In the genomic region with DNA sequence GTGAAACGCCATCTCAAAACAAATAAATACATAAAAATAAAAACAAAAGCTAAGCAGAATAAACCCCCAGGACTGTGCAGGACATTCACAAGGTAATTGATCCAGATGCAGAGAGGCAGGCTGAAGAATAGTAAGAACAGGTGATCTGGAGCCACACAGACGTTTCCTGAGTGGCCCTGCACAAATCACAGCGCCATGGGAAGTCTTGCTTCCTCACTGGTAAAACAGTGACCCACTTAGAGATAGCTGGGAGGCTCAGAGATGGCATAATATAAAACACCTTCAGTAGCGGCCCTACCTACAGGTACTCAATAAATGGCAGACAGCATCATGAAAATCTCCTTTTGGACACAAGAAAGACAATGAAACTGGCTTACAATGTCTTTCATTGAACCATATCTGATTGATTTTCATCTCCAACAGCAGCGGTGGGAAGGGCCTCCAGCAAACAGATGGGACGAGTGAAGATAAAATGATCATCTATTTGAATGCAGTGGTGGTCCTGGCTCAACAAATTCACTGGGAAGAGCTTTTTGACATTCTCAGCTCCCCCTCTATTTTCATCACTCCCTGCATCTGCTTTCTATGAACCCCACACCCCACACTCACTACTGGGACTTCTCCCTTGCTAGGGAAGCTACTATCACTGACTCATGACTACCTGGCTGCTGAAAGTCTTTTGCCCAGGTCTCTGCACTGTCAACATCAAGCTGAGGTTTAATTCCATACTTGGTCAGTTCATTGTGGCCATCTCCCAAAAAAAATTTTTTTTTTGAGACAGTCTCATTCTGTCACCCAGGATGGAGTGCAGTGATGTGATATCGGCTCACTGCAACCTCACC, we compare ENCODE assay signal across 16 cellular contexts.
DNase-seq lines count a peak whose midpoint lies in the region; ATAC-seq, FAIRE-seq and TF ChIP-seq lines count a peak whose summit lies in the region.
"Had no signal": no experiment of that assay in that cellular context is flagged by ENCODE, and none has a peak within 500 bp of the region (broad histone marks: within the 10 kb centered on the region; RNA-seq: fewer than 3 reads in every experiment).

No MANE protein-coding gene starts in this region.

- DNase-seq in activated CD4-positive, alpha-beta T cell treated with anti-CD3 and anti-CD28 coated beads for 36 hours, result no peak
- no peak for DNase-seq in activated CD4-positive, alpha-beta T cell treated with anti-CD3 and anti-CD28 coated beads for 1 hour
- DNase-seq in H1 (ENCODE audit: low read depth in 1 of 2, low spot score in 2 of 2) (no peak), prostate gland (ENCODE audit: low spot score) (no peak), foreskin fibroblast (no peak), Karpas-422 (no peak), GM13977 (ENCODE audit: low spot score) (no peak)
- DNase-seq: activated CD4-positive, CD25-positive, alpha-beta regulatory T cell; activated effector memory CD4-positive, alpha-beta T cell treated with Interleukin-2 at 50 U/mL for 16 hours; islet precursor cell; NCI-H1694; NCI-H82; SIG-M5; upper lobe of left lung had no signal

- no peaks in the 10 kb centered on the region for H3K23me2 ChIP-seq in H1 (ENCODE audit: low read depth, low read length)

- peak overlapping the region; percentile 60 for H3K27ac Mint-ChIP-seq in activated CD4-positive, alpha-beta T cell treated with anti-CD3 and anti-CD28 coated beads for 36 hours

- no peak overlapping the region for H3K9ac ChIP-seq in OCI-LY1 (ENCODE audit: low read length)
- no peak overlapping the region for H3K9ac ChIP-seq in H1 (replicated peaks in 1 of 4; ENCODE audit: extremely low read depth in 1 of 4, low read depth in 3 of 4, low read length in 3 of 4)
- H3K9ac ChIP-seq in Karpas-422 (ENCODE audit: low read length), result no peak overlapping the region

- CTCF ChIA-PET in activated CD4-positive, alpha-beta T cell treated with anti-CD3 and anti-CD28 coated beads for 36 hours (lab: Charles Lee), result interaction anchor here (0.8 to 1.3 kb wide), 4 partner anchors 8 to 819 kb away, joined by 3 to 4 read pairs (median 3); no protein-coding TSS in a partner anchor
- CTCF ChIA-PET in H1 (lab: Charles Lee; ENCODE audit: partially characterized antibody), result interaction anchor here (0.6 to 1.6 kb wide), 6 partner anchors 12 to 413 kb away, joined by 3 to 5 read pairs (median 3); no protein-coding TSS in a partner anchor

- H3K4me3 ChIP-seq in OCI-LY1 (ENCODE audit: low read depth, low read length, poor library complexity, severe bottlenecking) (no peak overlapping the region), H1 (ENCODE audit: extremely low read depth in 1 of 4, insufficient read depth in 2 of 4, low read depth in 3 of 4, low read length in 4 of 4) (no peak overlapping the region), prostate gland (no peak overlapping the region), foreskin fibroblast (ENCODE audit: low read depth in 1 of 2, low read length in 2 of 2) (no peak overlapping the region), Karpas-422 (ENCODE audit: low read length) (no peak overlapping the region)
- H3K4me3 ChIP-seq: colonic mucosa, upper lobe of left lung had no signal

- peak overlapping the region; percentile 77; the same call in 1 of the 2 replicates for H2BK5ac ChIP-seq in H1 (ENCODE audit: low read depth, low read length)

- peaks cover 50% of the 10 kb centered on the region for H3K4me1 ChIP-seq in OCI-LY1 (ENCODE audit: insufficient read depth, low read length, severe bottlenecking)
- H3K4me1 ChIP-seq in H1 (replicated peaks in 1 of 4; ENCODE audit: control insufficient read depth in 3 of 4, insufficient read depth in 4 of 4, low read length in 3 of 4), result peaks cover 12 to 33% (median 21%) of the 10 kb centered on the region in 4 experiments
- no peaks in the 10 kb centered on the region for H3K4me1 ChIP-seq in prostate gland (replicated peaks)
- peaks cover 13% of the 10 kb centered on the region for H3K4me1 ChIP-seq in Karpas-422 (ENCODE audit: low read length)
- H3K4me1 ChIP-seq: colonic mucosa had no signal

- H2BK15ac ChIP-seq in H1 (ENCODE audit: low read length), result no peak overlapping the region

- no peak overlapping the region for H3K4me2 ChIP-seq in OCI-LY1 (ENCODE audit: low read length)
- H3K4me2 ChIP-seq in H1 (ENCODE audit: insufficient read depth in 1 of 2, low read depth in 2 of 2, low read length in 2 of 2), result peak overlapping the region in 1 of 2 experiments; percentile 38; a peak in 1 of 4 replicates
- H3K4me2 ChIP-seq in Karpas-422 (ENCODE audit: low read depth, low read length, poor library complexity, severe bottlenecking), result no peak overlapping the region

- WGBS in H1 (ENCODE audit: extremely low coverage in 1 of 2, insufficient coverage in 1 of 2, insufficient read length in 1 of 2, insufficient replicate concordance in 2 of 2, low coverage in 1 of 2, low lambda C conversion rate in 2 of 2, missing lambda C conversion rate in 1 of 2), 2 experiments, result 85% methylated on average over 7 of the region's 7 CpGs; no CpG with 5 or more reads in 1 of the 2 experiments
- WGBS in prostate gland, result 81% methylated on average over 7 of the region's 7 CpGs

- no peak overlapping the region for H4K5ac ChIP-seq in H1 (ENCODE audit: insufficient read length, low read depth, low read length)

- no peak overlapping the region for H3K14ac ChIP-seq in H1 (ENCODE audit: insufficient read length)

- H3K9me3 ChIP-seq in OCI-LY1 (ENCODE audit: low read length) (no peaks in the 10 kb centered on the region), H1 (ENCODE audit: insufficient read depth in 2 of 2, low read depth in 1 of 2, low read length in 1 of 2) (no peaks in the 10 kb centered on the region), prostate gland (no peaks in the 10 kb centered on the region), Karpas-422 (ENCODE audit: low read length) (no peaks in the 10 kb centered on the region)
- H3K9me3 ChIP-seq: colonic mucosa, upper lobe of left lung had no signal

- peaks cover 21% of the 10 kb centered on the region; the same call in 1 of the 2 replicates for H3K79me2 ChIP-seq in OCI-LY1 (ENCODE audit: insufficient read depth, low read length)
- peaks cover 0 to 64% of the 10 kb centered on the region in 2 experiments; a peak in 3 of 4 replicates for H3K79me2 ChIP-seq in H1 (ENCODE audit: control insufficient read depth in 1 of 2, insufficient read depth in 2 of 2, low read length in 2 of 2)
- no peaks in the 10 kb centered on the region for H3K79me2 ChIP-seq in Karpas-422 (ENCODE audit: low read length)

- no peaks in the 10 kb centered on the region for H3K9me3 Mint-ChIP-seq in activated CD4-positive, alpha-beta T cell treated with anti-CD3 and anti-CD28 coated beads for 36 hours (ENCODE audit: low read depth)

- TF ChIP-seq EP300 in H1 (IDR thresholded peaks at IDR 0.05; ENCODE audit: borderline replicate concordance in 1 of 2, low read depth in 2 of 2, low read length in 2 of 2), result no peak

- intact Hi-C loops in activated CD4-positive, alpha-beta T cell treated with anti-CD3 and anti-CD28 coated beads for 36 hours (cut with DNase I, micrococcal nuclease), result no loop called here
- intact Hi-C loops in prostate gland (cut with DNase I), result no loop called here

- POLR2A ChIA-PET in activated CD4-positive, alpha-beta T cell treated with anti-CD3 and anti-CD28 coated beads for 36 hours (lab: Charles Lee), result no interaction called here
- POLR2A ChIA-PET in H1 (lab: Charles Lee; ENCODE audit: partially characterized antibody), result interaction anchor here (0.6 kb wide), 1 partner anchor 54 kb away, joined by 3 read pairs; no protein-coding TSS in a partner anchor

- H3K23ac ChIP-seq in H1 (ENCODE audit: insufficient read length), result no peak overlapping the region

- no peaks in the 10 kb centered on the region for H3K27me3 Mint-ChIP-seq in activated CD4-positive, alpha-beta T cell treated with anti-CD3 and anti-CD28 coated beads for 36 hours

- FAIRE-seq in H1 (lab: Jason Lieb, UNC), result no peak

- H3K27me3 ChIP-seq in OCI-LY1 (ENCODE audit: insufficient read depth, low read length) (no peaks in the 10 kb centered on the region), H1 (replicated peaks in 1 of 4; ENCODE audit: control insufficient read depth in 3 of 4, extremely low read depth in 1 of 4, insufficient read depth in 3 of 4, low read length in 3 of 4) (no peaks in the 10 kb centered on the region), prostate gland (replicated peaks; ENCODE audit: insufficient read depth) (no peaks in the 10 kb centered on the region), Karpas-422 (ENCODE audit: low read length) (no peaks in the 10 kb centered on the region)
- H3K27me3 ChIP-seq: colonic mucosa, upper lobe of left lung had no signal

- H3K4ac ChIP-seq in H1 (replicated peaks; ENCODE audit: insufficient read length, low read depth, low read length), result no peak overlapping the region

- H3K36me3 Mint-ChIP-seq in activated CD4-positive, alpha-beta T cell treated with anti-CD3 and anti-CD28 coated beads for 36 hours (ENCODE audit: low read depth), result peaks cover 37% of the 10 kb centered on the region

- peaks cover 60% of the 10 kb centered on the region for H3K4me1 Mint-ChIP-seq in activated CD4-positive, alpha-beta T cell treated with anti-CD3 and anti-CD28 coated beads for 36 hours

- peak overlapping the region; percentile 13 for H4K91ac ChIP-seq in H1 (replicated peaks; ENCODE audit: insufficient read length, low read length)

- H3K9me2 ChIP-seq in OCI-LY1 (ENCODE audit: low read depth, low read length) (no peaks in the 10 kb centered on the region), Karpas-422 (replicated peaks; ENCODE audit: insufficient read depth, low read length) (no peaks in the 10 kb centered on the region)

- H3K36me3 ChIP-seq in OCI-LY1 (ENCODE audit: insufficient read depth, low read length), result peaks cover 22% of the 10 kb centered on the region; the same call in 1 of the 2 replicates
- peaks cover 4 to 25% (median 13%) of the 10 kb centered on the region in 4 experiments; a peak in 6 of 8 replicates for H3K36me3 ChIP-seq in H1 (ENCODE audit: control insufficient read depth in 2 of 4, insufficient read depth in 4 of 4, low read length in 3 of 4)
- peaks cover 0 to 4% of the 10 kb centered on the region in 2 donors for H3K36me3 ChIP-seq in prostate gland
- H3K36me3 ChIP-seq in Karpas-422 (ENCODE audit: insufficient read depth, low read length), result no peaks in the 10 kb centered on the region
- H3K36me3 ChIP-seq: colonic mucosa had no signal

- TF ChIP-seq POLR2A in H1 (IDR thresholded peaks at IDR 0.05; ENCODE audit: control extremely low read depth in 1 of 2, low read depth in 2 of 2, low read length in 2 of 2) (no peak), prostate gland (IDR thresholded peaks at IDR 0.05) (no peak)

- H2BK120ac ChIP-seq in H1 (replicated peaks; ENCODE audit: low read depth, low read length), result no peak overlapping the region

- TF ChIP-seq CTCF in OCI-LY1 (IDR thresholded peaks at IDR 0.05; ENCODE audit: low read length) (no peak), H1 (IDR thresholded peaks at IDR 0.05; ENCODE audit: control extremely low read depth in 1 of 3, insufficient read depth in 1 of 3, low read depth in 1 of 3, low read length in 3 of 3) (no peak), prostate gland (IDR thresholded peaks at IDR 0.05) (no peak), foreskin fibroblast (IDR thresholded peaks at IDR 0.05; ENCODE audit: low read depth, low read length) (no peak), GM13977 (IDR thresholded peaks at IDR 0.05; ENCODE audit: extremely low read depth, insufficient read depth, missing control alignments) (no peak)

- H3K18ac ChIP-seq in H1 (ENCODE audit: extremely low read depth, low read length), result no peak overlapping the region; the same call in 1 of the 2 replicates

- TF ChIP-seq RAD21 in H1 (IDR thresholded peaks at IDR 0.05 in 1 of 2, conservative IDR thresholded peaks at IDR 0.05 in 1 of 2; ENCODE audit: low read depth in 2 of 2, low read length in 2 of 2), result no peak

- peak overlapping the region; percentile 3; the same call in 1 of the 2 replicates for H2AK5ac ChIP-seq in H1 (ENCODE audit: low read depth, low read length)

- H2AFZ ChIP-seq in OCI-LY1 (ENCODE audit: low read length) (no peak overlapping the region), H1 (ENCODE audit: low read length) (no peak overlapping the region), Karpas-422 (ENCODE audit: low read length) (no peak overlapping the region)

- peaks cover 6% of the 10 kb centered on the region for H3K79me1 ChIP-seq in H1 (ENCODE audit: low read depth, low read length)

- in situ Hi-C loops in GM13977 (cut with MboI; ENCODE audit: low pct_unique_long_range_greater_than_20kb, low sequenced_read_pairs, unreplicated experiment), result no loop called here

- ATAC-seq in activated CD4-positive, alpha-beta T cell treated with anti-CD3 and anti-CD28 coated beads for 36 hours, result peak; percentile 55

- H4K20me1 ChIP-seq in OCI-LY1 (ENCODE audit: insufficient read depth, low read length), result no peaks in the 10 kb centered on the region
- H4K20me1 ChIP-seq in H1 (replicated peaks in 1 of 2; ENCODE audit: control insufficient read depth in 1 of 2, insufficient read depth in 2 of 2, low read length in 2 of 2), result peaks cover 0 to 9% of the 10 kb centered on the region in 2 experiments
- no peaks in the 10 kb centered on the region for H4K20me1 ChIP-seq in Karpas-422 (ENCODE audit: insufficient read depth, low read depth, low read length)

- no peak overlapping the region for H3K4me3 Mint-ChIP-seq in activated CD4-positive, alpha-beta T cell treated with anti-CD3 and anti-CD28 coated beads for 36 hours

- H4K8ac ChIP-seq in H1 (ENCODE audit: extremely low read depth, insufficient read depth, low read length), result no peak overlapping the region

- H3K56ac ChIP-seq in H1 (replicated peaks; ENCODE audit: insufficient read length, low read depth, low read length), result no peak overlapping the region

- H3K27ac ChIP-seq in OCI-LY1 (ENCODE audit: low read depth, low read length, poor library complexity, severe bottlenecking) (peak overlapping the region; percentile 82), H1 (ENCODE audit: low read depth, low read length) (no peak overlapping the region), prostate gland (peak overlapping the region; percentile 2 to 58), Karpas-422 (ENCODE audit: low read length) (no peak overlapping the region)

- H2BK20ac ChIP-seq in H1 (ENCODE audit: low read length), result no peak overlapping the region

- H2BK12ac ChIP-seq in H1 (ENCODE audit: low read depth, low read length), result peak overlapping the region; percentile 72

- 0 out of 2 replicates have a peak, but pooled peaks cover 5% of the 10 kb centered on the region for H3F3A ChIP-seq in OCI-LY1 (ENCODE audit: insufficient read depth, low read length)

Comparison
In these comparisons a context has a peak if more than half of its experiments do, and no peak if none do; other contexts are left out.
1. H3K27ac ChIP-seq: peak in OCI-LY1 (single experiment) and prostate gland (2 of 2); none in H1 (single experiment) and Karpas-422 (single experiment).